10 cellular contexts compared by ENCODE assay signal in genomic region chr15:73380661-73381060, GRCh38. TPM values are rescaled to one million over a fixed set of nuclear protein-coding genes. Genes with fewer than 3 reads are reported as not detected.
"Had no signal": no experiment of that assay in that cellular context is flagged by ENCODE, and none has a peak within 500 bp of the region (broad histone marks: within the 10 kb centered on the region; RNA-seq: fewer than 3 reads in every experiment).

No MANE protein-coding gene starts in this region.

- FAIRE-seq: H1, H54, K562 had no signal

- H3K4me3 ChIP-seq: GM23338, K562 had no signal

- DNase-seq: H9, HCEC 1CT, HFFc6, IMR-90, KG1 had no signal

- ATAC-seq: GM23338, K562 had no signal

RNA-seq across cellular contexts. Expression of gene HCN4, which starts 11.9 kb away (rescaled TPM):
- total RNA-seq: HFFc6, HT-29, IMR-90, K562 had no signal
- polyA plus RNA-seq: IMR-90, K562 had no signal
